ENCODE assay signal across 9 cellular contexts in genomic region chr4:76990288-76991080, GRCh38. TPM values are rescaled to one million over a fixed set of nuclear protein-coding genes. Genes with fewer than 3 reads are reported as not detected.
DNase-seq lines count a peak whose midpoint lies in the region; ATAC-seq and TF ChIP-seq lines count a peak whose summit lies in the region.
"Had no signal": no experiment of that assay in that cellular context is flagged by ENCODE, and none has a peak within 500 bp of the region (broad histone marks: within the 10 kb centered on the region; RNA-seq: fewer than 3 reads in every experiment).

No MANE protein-coding gene starts in this region.

- no peak for TF ChIP-seq CTCF in AG04450 (IDR thresholded peaks at IDR 0.05; ENCODE audit: low read depth, low read length)

- H3K9me3 ChIP-seq in AG04450 (ENCODE audit: control insufficient read depth, insufficient read depth, low read length) = peaks cover 3% of the 10 kb centered on the region; the same call in 1 of the 2 replicates

- peaks cover 5% of the 10 kb centered on the region for H3K9me3 Mint-ChIP-seq in activated naive CD8-positive, alpha-beta T cell treated with anti-CD3 and anti-CD28 coated beads, Interleukin-2, amount 50 U/mL, for 24 hours

- H3K27me3 Mint-ChIP-seq in activated naive CD8-positive, alpha-beta T cell treated with anti-CD3 and anti-CD28 coated beads, Interleukin-2, amount 50 U/mL, for 24 hours = no peaks in the 10 kb centered on the region

- H3K27ac Mint-ChIP-seq in activated naive CD8-positive, alpha-beta T cell treated with anti-CD3 and anti-CD28 coated beads, Interleukin-2, amount 50 U/mL, for 24 hours = peak overlapping the region; percentile 78

- H3K27me3 ChIP-seq in AG04450 (ENCODE audit: control insufficient read depth, insufficient read depth, low read length) = no peaks in the 10 kb centered on the region

- H3K36me3 Mint-ChIP-seq in activated naive CD8-positive, alpha-beta T cell treated with anti-CD3 and anti-CD28 coated beads, Interleukin-2, amount 50 U/mL, for 24 hours (ENCODE audit: low read depth) = peaks cover 15% of the 10 kb centered on the region

- peaks cover 87% of the 10 kb centered on the region for H3K4me1 Mint-ChIP-seq in activated naive CD8-positive, alpha-beta T cell treated with anti-CD3 and anti-CD28 coated beads, Interleukin-2, amount 50 U/mL, for 24 hours

- H3K27ac ChIP-seq in AG04450 (ENCODE audit: low read depth, low read length) = peak overlapping the region; percentile 98

- POLR2A ChIA-PET in AG04450 (lab: Yijun Ruan, JAX) = interaction anchor here (0.6 to 1.1 kb wide), 2 partner anchors 237 to 498 kb away, joined by 3 to 6 read pairs; no protein-coding TSS in a partner anchor

- no peak for ATAC-seq in activated naive CD8-positive, alpha-beta T cell treated with anti-CD3 and anti-CD28 coated beads, Interleukin-2, amount 50 U/mL, for 24 hours
- no peak for ATAC-seq in GM21786 (IDR thresholded peaks at IDR 0.05; ENCODE audit: unreplicated experiment)
- no peak for ATAC-seq in HG02798 (IDR thresholded peaks at IDR 0.05; ENCODE audit: poor library complexity, unreplicated experiment)

- CTCF ChIA-PET in AG04450 (lab: Charles Lee) = interaction anchor here (0.6 to 1.3 kb wide), 3 partner anchors 53 to 213 kb away, joined by 3 to 4 read pairs (median 3); no protein-coding TSS in a partner anchor

- DNase-seq in AG04450 (ENCODE audit: low read depth, low spot score) = peak; percentile 91
- DNase-seq in GOT3 (lab: John Stamatoyannopoulos, UW) = peak; percentile 1
- DNase-seq in activated naive CD8-positive, alpha-beta T cell treated with anti-CD3 and anti-CD28 coated beads, Interleukin-2, amount 50 U/mL, for 24 hours = no peak
- peak; percentile 92 for DNase-seq in iris pigment epithelial cell (ENCODE audit: low read depth)
- no peak for DNase-seq in SHP77 treated with DMSO at 0.1 percent for 48 hours (lab: John Stamatoyannopoulos, UW)
- DNase-seq in NCI-H187 (lab: John Stamatoyannopoulos, UW) = no peak
- DNase-seq: DMS79 treated with DMSO at 0.1 percent for 48 hours had no signal

- no peak overlapping the region for H3K4me3 ChIP-seq in AG04450 (ENCODE audit: low read depth, low read length)

- H3K4me3 Mint-ChIP-seq in activated naive CD8-positive, alpha-beta T cell treated with anti-CD3 and anti-CD28 coated beads, Interleukin-2, amount 50 U/mL, for 24 hours = peak overlapping the region; percentile 67

RNA-seq across cellular contexts. Expression of gene SEPTIN11, which starts 40.9 kb away (rescaled TPM):
- polyA plus RNA-seq in AG04450 (2011; rRNA removed) = 598 and 728 TPM in 2 replicates
- polyA minus RNA-seq in AG04450 (2011; rRNA and poly(A)+ RNA removed) = 461 and 647 TPM in 2 replicates

Comparison
In these comparisons a context has a peak if more than half of its experiments do, and no peak if none do; other contexts are left out.
1. DNase-seq: peak in AG04450 (single experiment), GOT3 (single experiment) and iris pigment epithelial cell (single experiment); none in activated naive CD8-positive, alpha-beta T cell treated with anti-CD3 and anti-CD28 coated beads, Interleukin-2, amount 50 U/mL, for 24 hours (single experiment), SHP77 treated with DMSO at 0.1 percent for 48 hours (single experiment) and NCI-H187 (0 of 2).